Comparison of ENCODE assay signal across 8 cellular contexts in the genomic region with DNA sequence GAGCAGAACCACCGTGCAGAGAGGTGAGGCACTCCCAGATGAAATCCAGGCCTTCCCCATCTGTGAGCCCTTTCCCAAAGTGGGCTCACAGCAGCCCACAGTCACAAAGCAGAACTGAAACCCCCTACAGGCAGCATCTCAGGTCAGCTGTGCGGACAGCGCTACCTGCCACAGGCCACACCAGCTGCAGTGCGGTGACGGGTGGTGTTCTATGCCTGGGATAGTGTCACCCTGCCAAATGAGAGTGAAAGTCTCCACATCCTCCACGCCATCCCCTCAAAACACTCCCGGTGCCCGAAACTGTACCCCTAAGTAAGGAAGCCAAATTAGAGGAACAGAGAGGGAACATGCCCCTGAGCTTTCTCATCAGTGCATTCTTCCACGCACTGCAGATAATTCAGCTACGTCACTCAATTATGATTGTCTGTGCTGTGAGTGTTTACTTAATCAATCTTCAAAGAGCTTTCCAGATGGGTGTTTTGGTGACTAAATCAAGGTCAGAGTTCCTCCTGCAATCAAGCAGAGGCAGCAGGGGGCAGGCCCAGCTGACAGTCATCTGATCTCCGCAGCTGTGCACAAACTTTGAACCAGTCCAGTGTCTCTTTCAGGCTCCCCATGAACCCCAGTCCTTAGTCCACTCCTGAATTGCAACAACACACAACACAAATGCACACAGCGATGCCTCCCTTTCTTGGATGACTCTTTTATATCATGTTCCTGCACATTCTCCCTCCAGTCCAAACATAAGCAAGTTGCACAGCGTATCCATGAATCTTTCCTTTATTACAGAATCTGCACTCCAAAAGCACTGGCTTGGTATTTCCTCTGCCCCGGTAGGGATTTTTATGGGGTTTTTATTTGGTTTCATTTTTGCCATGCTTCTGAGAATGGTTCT.
DNase-seq lines count a peak whose midpoint lies in the region; ATAC-seq and TF ChIP-seq lines count a peak whose summit lies in the region.

No MANE protein-coding gene starts in this region.

- peak; percentile 31 for DNase-seq in NCI-H82 treated with DMSO at 0.1 percent for 48 hours (lab: John Stamatoyannopoulos, UW; ENCODE audit: unreplicated experiment)
- DNase-seq in germinal center (ENCODE audit: low spot score): peak; percentile 53
- DNase-seq in prostate gland (ENCODE audit: low spot score): no peak
- DNase-seq in dedifferentiated amniotic fluid mesenchymal stem cell (ENCODE audit: extremely low spot score): no peak

- H3K79me2 ChIP-seq in ACC112 (ENCODE audit: control insufficient read depth, insufficient read depth, low read length, unreplicated experiment): no peaks in the 10 kb centered on the region

- H2AFZ ChIP-seq in ACC112 (ENCODE audit: low read length, unreplicated experiment): peak overlapping the region; percentile 10

- no peaks in the 10 kb centered on the region for H3K9me3 ChIP-seq in prostate gland

- H3K4me1 ChIP-seq in ACC112 (ENCODE audit: control insufficient read depth, insufficient read depth, low read length, unreplicated experiment) (peaks cover 79% of the 10 kb centered on the region), prostate gland (replicated peaks) (peaks cover 21% of the 10 kb centered on the region)

- no peak for TF ChIP-seq CTCF in prostate gland (IDR thresholded peaks at IDR 0.05)

- ATAC-seq in GM18511 (IDR thresholded peaks at IDR 0.05; ENCODE audit: unreplicated experiment): peak; percentile 71
- peak; percentile 56 for ATAC-seq in HG02970 (IDR thresholded peaks at IDR 0.05; ENCODE audit: low FRiP score, unreplicated experiment)
- ATAC-seq in activated T-helper 17 cell treated with anti-CD3 and anti-CD28 coated beads, Interleukin-2, amount 50 U/mL, for 72 hours (replicated peaks): peak; percentile 63

- H3K36me3 ChIP-seq in ACC112 (ENCODE audit: insufficient read depth, low read length): no peaks in the 10 kb centered on the region
- no peaks in the 10 kb centered on the region for H3K36me3 ChIP-seq in prostate gland

- H3K4me3 ChIP-seq in ACC112 (ENCODE audit: low read depth, low read length) (peak overlapping the region; percentile 27; the same call in 1 of the 2 replicates), prostate gland (no peak overlapping the region)

- H3K27me3 Mint-ChIP-seq in activated T-helper 17 cell treated with anti-CD3 and anti-CD28 coated beads, Interleukin-2, amount 50 U/mL, for 72 hours: no peaks in the 10 kb centered on the region

- peaks cover 4% of the 10 kb centered on the region for H3K36me3 Mint-ChIP-seq in activated T-helper 17 cell treated with anti-CD3 and anti-CD28 coated beads, Interleukin-2, amount 50 U/mL, for 72 hours (ENCODE audit: low read depth)

- H3K27ac Mint-ChIP-seq in activated T-helper 17 cell treated with anti-CD3 and anti-CD28 coated beads, Interleukin-2, amount 50 U/mL, for 72 hours: peak overlapping the region; percentile 77

- no peaks in the 10 kb centered on the region for H3K27me3 ChIP-seq in ACC112 (ENCODE audit: insufficient read depth, low read length)
- H3K27me3 ChIP-seq in prostate gland (replicated peaks; ENCODE audit: insufficient read depth): no peaks in the 10 kb centered on the region

- H3K4me3 Mint-ChIP-seq in activated T-helper 17 cell treated with anti-CD3 and anti-CD28 coated beads, Interleukin-2, amount 50 U/mL, for 72 hours: peak overlapping the region; percentile 78

- TF ChIP-seq POLR2A in prostate gland (IDR thresholded peaks at IDR 0.05): no peak

- peak overlapping the region; percentile 100 for H3K27ac ChIP-seq in ACC112 (ENCODE audit: low read depth, low read length)
- peak overlapping the region; percentile 74 for H3K27ac ChIP-seq in prostate gland

- peaks cover 47% of the 10 kb centered on the region for H3K4me1 Mint-ChIP-seq in activated T-helper 17 cell treated with anti-CD3 and anti-CD28 coated beads, Interleukin-2, amount 50 U/mL, for 72 hours

- intact Hi-C loops in prostate gland (cut with DNase I): no loop called here

- WGBS in prostate gland: 37% methylated on average over 14 of the region's 14 CpGs

- H3K9me3 Mint-ChIP-seq in activated T-helper 17 cell treated with anti-CD3 and anti-CD28 coated beads, Interleukin-2, amount 50 U/mL, for 72 hours: peaks cover 8% of the 10 kb centered on the region

Comparison
In these comparisons a context has a peak if more than half of its experiments do, and no peak if none do; other contexts are left out.
1. DNase-seq: peak in NCI-H82 treated with DMSO at 0.1 percent for 48 hours (single experiment) and germinal center (single experiment); none in prostate gland (single experiment) and dedifferentiated amniotic fluid mesenchymal stem cell (single experiment).
2. Peak in every context shown above with its lines, with median percentiles within 50 percentile points of each other: ATAC-seq.